Comparison of ENCODE assay signal across 18 cellular contexts in genomic region chr22:49856766-49857618, GRCh38. TPM values are rescaled to one million over a fixed set of nuclear protein-coding genes. Genes with fewer than 3 reads are reported as not detected.
DNase-seq lines count a peak whose midpoint lies in the region; ATAC-seq and TF ChIP-seq lines count a peak whose summit lies in the region.
"Had no signal": no experiment of that assay in that cellular context is flagged by ENCODE, and none has a peak within 500 bp of the region (broad histone marks: within the 10 kb centered on the region; RNA-seq: fewer than 3 reads in every experiment).

No MANE protein-coding gene starts in this region.

- no peaks in the 10 kb centered on the region for H3K27me3 Mint-ChIP-seq in activated naive CD8-positive, alpha-beta T cell treated with anti-CD3 and anti-CD28 coated beads, Interleukin-2, amount 10 ng/mL, durations not matched to agents 7 days and 5 days
- no peaks in the 10 kb centered on the region for H3K27me3 Mint-ChIP-seq in activated naive CD8-positive, alpha-beta T cell treated with anti-CD3 and anti-CD28 coated beads, Interleukin-2, amount 50 U/mL, for 24 hours
- H3K27me3 Mint-ChIP-seq in dendritic cell treated with granulocyte-macrophage colony-stimulating factor and Interleukin-4, amounts not matched to agents 40 ng/mL and 50 ng/mL, for 4 days = peaks cover 2% of the 10 kb centered on the region
- H3K27me3 Mint-ChIP-seq in progenitor cell of endocrine pancreas = peaks cover 4% of the 10 kb centered on the region
- no peaks in the 10 kb centered on the region for H3K27me3 Mint-ChIP-seq in chondrocyte (ENCODE audit: low read depth)

- H4K20me1 ChIP-seq in smooth muscle cell (ENCODE audit: low read depth) = peaks cover 78% of the 10 kb centered on the region

- intact Hi-C loops in dendritic cell treated with granulocyte-macrophage colony-stimulating factor and Interleukin-4, amounts not matched to agents 40 ng/mL and 50 ng/mL, for 4 days (cut with micrococcal nuclease) = loop anchor here (5.0 kb wide), 1 partner anchor 60 kb away; the partner anchor contains the start of genes ALG12 and CRELD2

- H3K27ac ChIP-seq in smooth muscle cell (ENCODE audit: low read depth) = no peak overlapping the region
- no peak overlapping the region for H3K27ac ChIP-seq in brain microvascular endothelial cell
- H3K27ac ChIP-seq: SK-N-MC had no signal

- peaks cover 17% of the 10 kb centered on the region for H3K4me1 ChIP-seq in smooth muscle cell (ENCODE audit: low read depth)

- H3K27me3 ChIP-seq in H7 (ENCODE audit: control insufficient read depth, insufficient read depth, low read length) = peaks cover 11% of the 10 kb centered on the region
- H3K27me3 ChIP-seq in smooth muscle cell (ENCODE audit: low read depth) = peaks cover 6% of the 10 kb centered on the region
- H3K27me3 ChIP-seq in brain microvascular endothelial cell (replicated peaks) = no peaks in the 10 kb centered on the region

- in situ Hi-C loops in brain microvascular endothelial cell (cut with HindIII; ENCODE audit: low pct_ligation_motif_present, low sequenced_read_pairs) = no loop called here

- DNase-seq in activated naive CD8-positive, alpha-beta T cell treated with anti-CD3 and anti-CD28 coated beads, Interleukin-2, amount 10 ng/mL, durations not matched to agents 7 days and 5 days = peak; percentile 22
- DNase-seq in activated naive CD8-positive, alpha-beta T cell treated with anti-CD3 and anti-CD28 coated beads, Interleukin-2, amount 50 U/mL, for 24 hours = no peak
- peak; percentile 14 for DNase-seq in H7
- DNase-seq in progenitor cell of endocrine pancreas (ENCODE audit: low spot score, unreplicated experiment) = no peak
- no peak for DNase-seq in chondrocyte (ENCODE audit: low spot score)
- DNase-seq in smooth muscle cell (lab: John Stamatoyannopoulos, UW; ENCODE audit: unreplicated experiment) = no peak
- DNase-seq in brain microvascular endothelial cell = no peak
- DNase-seq: Calu3; CD4-positive, CD25-positive, alpha-beta regulatory T cell; KBM-7; NCI-H1092; NCI-H146; NCI-H2081 treated with DMSO at 0.1 percent for 48 hours; NCI-H510A treated with DMSO at 0.1 percent for 48 hours; Right ventricle myocardium superior had no signal

- POLR2A ChIA-PET in activated naive CD8-positive, alpha-beta T cell treated with anti-CD3 and anti-CD28 coated beads, Interleukin-2, amount 10 ng/mL, durations not matched to agents 7 days and 5 days (lab: Charles Lee) = no interaction called here

- H2AFZ ChIP-seq in smooth muscle cell (ENCODE audit: low read depth) = no peak overlapping the region

- peaks cover 31% of the 10 kb centered on the region for H3K4me1 Mint-ChIP-seq in activated naive CD8-positive, alpha-beta T cell treated with anti-CD3 and anti-CD28 coated beads, Interleukin-2, amount 10 ng/mL, durations not matched to agents 7 days and 5 days
- H3K4me1 Mint-ChIP-seq in activated naive CD8-positive, alpha-beta T cell treated with anti-CD3 and anti-CD28 coated beads, Interleukin-2, amount 50 U/mL, for 24 hours = peaks cover 43% of the 10 kb centered on the region
- H3K4me1 Mint-ChIP-seq in dendritic cell treated with granulocyte-macrophage colony-stimulating factor and Interleukin-4, amounts not matched to agents 40 ng/mL and 50 ng/mL, for 4 days (ENCODE audit: low read depth) = peaks cover 65% of the 10 kb centered on the region
- peaks cover 28% of the 10 kb centered on the region for H3K4me1 Mint-ChIP-seq in progenitor cell of endocrine pancreas (ENCODE audit: low read depth)
- H3K4me1 Mint-ChIP-seq in chondrocyte (ENCODE audit: low read depth) = peaks cover 34% of the 10 kb centered on the region

- H3K9me3 ChIP-seq in smooth muscle cell (replicated peaks; ENCODE audit: low read depth) = no peaks in the 10 kb centered on the region

- H3K4me2 ChIP-seq in smooth muscle cell = no peak overlapping the region

- TF ChIP-seq CTCF in progenitor cell of endocrine pancreas (IDR thresholded peaks at IDR 0.05; ENCODE audit: unreplicated experiment) (no peak), chondrocyte (IDR thresholded peaks at IDR 0.05) (no peak), smooth muscle cell (IDR thresholded peaks at IDR 0.05; ENCODE audit: borderline replicate concordance, insufficient read depth, poor library complexity, severe bottlenecking) (no peak), brain microvascular endothelial cell (IDR thresholded peaks at IDR 0.05; ENCODE audit: low read depth, low read length, missing control alignments) (no peak)

- peaks cover 78% of the 10 kb centered on the region for H3K79me2 ChIP-seq in smooth muscle cell (ENCODE audit: low read depth)

- no peaks in the 10 kb centered on the region for H3K36me3 ChIP-seq in H7 (replicated peaks; ENCODE audit: control insufficient read depth, insufficient read depth, low read length)
- H3K36me3 ChIP-seq in smooth muscle cell (ENCODE audit: low read depth) = no peaks in the 10 kb centered on the region
- no peaks in the 10 kb centered on the region for H3K36me3 ChIP-seq in brain microvascular endothelial cell (replicated peaks)

- no peaks in the 10 kb centered on the region for H3K9me3 Mint-ChIP-seq in activated naive CD8-positive, alpha-beta T cell treated with anti-CD3 and anti-CD28 coated beads, Interleukin-2, amount 10 ng/mL, durations not matched to agents 7 days and 5 days
- H3K9me3 Mint-ChIP-seq in activated naive CD8-positive, alpha-beta T cell treated with anti-CD3 and anti-CD28 coated beads, Interleukin-2, amount 50 U/mL, for 24 hours = no peaks in the 10 kb centered on the region
- H3K9me3 Mint-ChIP-seq in dendritic cell treated with granulocyte-macrophage colony-stimulating factor and Interleukin-4, amounts not matched to agents 40 ng/mL and 50 ng/mL, for 4 days = no peaks in the 10 kb centered on the region
- no peaks in the 10 kb centered on the region for H3K9me3 Mint-ChIP-seq in progenitor cell of endocrine pancreas (ENCODE audit: low read depth)
- H3K9me3 Mint-ChIP-seq in chondrocyte (ENCODE audit: low read depth) = no peaks in the 10 kb centered on the region
- H3K9me3 Mint-ChIP-seq: CD4-positive, CD25-positive, alpha-beta regulatory T cell had no signal

- WGBS in smooth muscle cell (ENCODE audit: low lambda C conversion rate) = 97% methylated on average over 21 of the region's 31 CpGs

- no peak overlapping the region for H3K9ac ChIP-seq in smooth muscle cell (ENCODE audit: low read depth)

- H3K27ac Mint-ChIP-seq in activated naive CD8-positive, alpha-beta T cell treated with anti-CD3 and anti-CD28 coated beads, Interleukin-2, amount 10 ng/mL, durations not matched to agents 7 days and 5 days = no peak overlapping the region
- no peak overlapping the region for H3K27ac Mint-ChIP-seq in activated naive CD8-positive, alpha-beta T cell treated with anti-CD3 and anti-CD28 coated beads, Interleukin-2, amount 50 U/mL, for 24 hours
- peak overlapping the region; percentile 41 for H3K27ac Mint-ChIP-seq in dendritic cell treated with granulocyte-macrophage colony-stimulating factor and Interleukin-4, amounts not matched to agents 40 ng/mL and 50 ng/mL, for 4 days
- H3K27ac Mint-ChIP-seq in progenitor cell of endocrine pancreas (peak overlapping the region; percentile 77), chondrocyte (ENCODE audit: unreplicated experiment) (no peak overlapping the region)

- no peak for ATAC-seq in activated naive CD8-positive, alpha-beta T cell treated with anti-CD3 and anti-CD28 coated beads, Interleukin-2, amount 10 ng/mL, durations not matched to agents 7 days and 5 days (ENCODE audit: low read depth)
- ATAC-seq in activated naive CD8-positive, alpha-beta T cell treated with anti-CD3 and anti-CD28 coated beads, Interleukin-2, amount 50 U/mL, for 24 hours = no peak
- ATAC-seq: HCT116 had no signal

- H3F3A ChIP-seq in smooth muscle cell (ENCODE audit: low read depth) = peaks cover 5% of the 10 kb centered on the region

- H3K4me3 ChIP-seq in H7 (ENCODE audit: insufficient read depth, low read depth, low read length) = no peak overlapping the region
- no peak overlapping the region for H3K4me3 ChIP-seq in smooth muscle cell
- no peak overlapping the region for H3K4me3 ChIP-seq in brain microvascular endothelial cell (ENCODE audit: low read depth, low read length)

- no peak overlapping the region for H3K4me3 Mint-ChIP-seq in activated naive CD8-positive, alpha-beta T cell treated with anti-CD3 and anti-CD28 coated beads, Interleukin-2, amount 10 ng/mL, durations not matched to agents 7 days and 5 days
- no peak overlapping the region for H3K4me3 Mint-ChIP-seq in activated naive CD8-positive, alpha-beta T cell treated with anti-CD3 and anti-CD28 coated beads, Interleukin-2, amount 50 U/mL, for 24 hours
- H3K4me3 Mint-ChIP-seq in dendritic cell treated with granulocyte-macrophage colony-stimulating factor and Interleukin-4, amounts not matched to agents 40 ng/mL and 50 ng/mL, for 4 days = no peak overlapping the region
- H3K4me3 Mint-ChIP-seq in progenitor cell of endocrine pancreas (ENCODE audit: low read depth) = peak overlapping the region; percentile 47
- H3K4me3 Mint-ChIP-seq in chondrocyte (ENCODE audit: unreplicated experiment) = no peak overlapping the region

- peaks cover 5% of the 10 kb centered on the region for H3K36me3 Mint-ChIP-seq in activated naive CD8-positive, alpha-beta T cell treated with anti-CD3 and anti-CD28 coated beads, Interleukin-2, amount 10 ng/mL, durations not matched to agents 7 days and 5 days
- H3K36me3 Mint-ChIP-seq in activated naive CD8-positive, alpha-beta T cell treated with anti-CD3 and anti-CD28 coated beads, Interleukin-2, amount 50 U/mL, for 24 hours (ENCODE audit: low read depth) = peaks cover 4% of the 10 kb centered on the region
- peaks cover 31% of the 10 kb centered on the region for H3K36me3 Mint-ChIP-seq in dendritic cell treated with granulocyte-macrophage colony-stimulating factor and Interleukin-4, amounts not matched to agents 40 ng/mL and 50 ng/mL, for 4 days (ENCODE audit: low read depth)
- peaks cover 2% of the 10 kb centered on the region for H3K36me3 Mint-ChIP-seq in progenitor cell of endocrine pancreas (ENCODE audit: insufficient read depth)
- peaks cover 2% of the 10 kb centered on the region for H3K36me3 Mint-ChIP-seq in chondrocyte (ENCODE audit: low read depth)

RNA-seq across cellular contexts. Expression of gene ZBED4, which starts 3.3 kb away (rescaled TPM):
- 10 to 100 TPM; 21.0 to 21.5 TPM for total RNA-seq in activated naive CD8-positive, alpha-beta T cell treated with anti-CD3 and anti-CD28 coated beads, Interleukin-2, amount 10 ng/mL, durations not matched to agents 7 days and 5 days
- total RNA-seq in H7 (2014; rRNA removed; shearing (Covaris generic)) = 23.1 and 25.0 TPM in 2 replicates
- 34.3 and 36.5 TPM in 2 replicates for total RNA-seq in progenitor cell of endocrine pancreas
- 15.3 to 17.6 TPM (median 17.6 TPM) in 3 replicates for total RNA-seq in chondrocyte
- 16.6 and 16.8 TPM in 2 replicates for total RNA-seq in smooth muscle cell
- 12.1 and 13.1 TPM in 2 replicates for polyA plus RNA-seq in smooth muscle cell

RNA-seq across cellular contexts. Expression of gene BRD1, which starts 29.3 kb away (rescaled TPM):
- total RNA-seq in activated naive CD8-positive, alpha-beta T cell treated with anti-CD3 and anti-CD28 coated beads, Interleukin-2, amount 10 ng/mL, durations not matched to agents 7 days and 5 days = 10 to 100 TPM; 56.7 to 56.9 TPM
- 24.9 and 29.5 TPM in 2 replicates for total RNA-seq in H7 (2014; rRNA removed; shearing (Covaris generic))
- total RNA-seq in progenitor cell of endocrine pancreas (57.3 and 65.7 TPM in 2 replicates), chondrocyte (27.7 to 29.5 TPM (median 29.5 TPM) in 3 replicates), smooth muscle cell (18.3 and 20.5 TPM in 2 replicates)
- polyA plus RNA-seq in smooth muscle cell = 15.0 and 21.6 TPM in 2 replicates

Comparison
In these comparisons a context has a peak if more than half of its experiments do, and no peak if none do; other contexts are left out.
1. DNase-seq: peak in activated naive CD8-positive, alpha-beta T cell treated with anti-CD3 and anti-CD28 coated beads, Interleukin-2, amount 10 ng/mL, durations not matched to agents 7 days and 5 days (single experiment) and H7 (single experiment); none in activated naive CD8-positive, alpha-beta T cell treated with anti-CD3 and anti-CD28 coated beads, Interleukin-2, amount 50 U/mL, for 24 hours (single experiment), progenitor cell of endocrine pancreas (single experiment), chondrocyte (single experiment), smooth muscle cell (single experiment) and brain microvascular endothelial cell (single experiment).
2. H3K27ac Mint-ChIP-seq: peak in dendritic cell treated with granulocyte-macrophage colony-stimulating factor and Interleukin-4, amounts not matched to agents 40 ng/mL and 50 ng/mL, for 4 days (single experiment) and progenitor cell of endocrine pancreas (single experiment); none in activated naive CD8-positive, alpha-beta T cell treated with anti-CD3 and anti-CD28 coated beads, Interleukin-2, amount 10 ng/mL, durations not matched to agents 7 days and 5 days (single experiment), activated naive CD8-positive, alpha-beta T cell treated with anti-CD3 and anti-CD28 coated beads, Interleukin-2, amount 50 U/mL, for 24 hours (single experiment) and chondrocyte (single experiment).